23 cellular contexts compared by ENCODE assay signal in the genomic region with DNA sequence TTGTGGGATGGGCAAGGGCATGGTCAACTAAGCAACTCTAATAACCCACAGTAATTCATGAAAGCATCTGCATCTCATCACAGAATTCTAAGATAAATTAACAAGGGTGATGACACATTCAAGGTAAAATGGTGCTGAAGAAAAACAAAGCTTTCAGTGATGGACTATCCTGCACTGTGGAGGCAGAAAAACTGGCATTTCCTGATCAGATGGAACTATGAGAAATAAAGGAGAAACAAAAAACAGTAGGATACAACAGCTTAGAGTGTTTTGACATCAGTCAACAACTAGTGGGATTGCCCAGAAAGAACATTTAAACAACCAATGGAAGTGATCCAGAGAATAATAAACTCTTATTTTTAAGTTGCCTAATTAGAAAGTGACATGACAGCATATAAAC.
"Had no signal": no experiment of that assay in that cellular context is flagged by ENCODE, and none has a peak within 500 bp of the region (broad histone marks: within the 10 kb centered on the region; RNA-seq: fewer than 3 reads in every experiment).

No MANE protein-coding gene starts in this region.

- H3K27ac Mint-ChIP-seq: dendritic cell treated with granulocyte-macrophage colony-stimulating factor and Interleukin-4, amounts not matched to agents 40 ng/mL and 50 ng/mL, for 4 days; effector memory CD8-positive, alpha-beta T cell; endodermal cell had no signal

- H3K4me1 Mint-ChIP-seq: endodermal cell had no signal

- H3K4me3 ChIP-seq: colonic mucosa, coronary artery, dorsolateral prefrontal cortex, esophagus muscularis mucosa, esophagus squamous epithelium, gastrocnemius medialis, gastroesophageal sphincter, heart left ventricle, heart right ventricle had no signal

- H3K27me3 Mint-ChIP-seq: dendritic cell treated with granulocyte-macrophage colony-stimulating factor and Interleukin-4, amounts not matched to agents 40 ng/mL and 50 ng/mL, for 4 days had no signal

- DNase-seq: colonic mucosa; cortex of kidney; dermis blood vessel endothelial cell; dorsolateral prefrontal cortex; effector CD4-positive, alpha-beta T cell; effector CD8-positive, alpha-beta T cell; effector memory CD4-positive, alpha-beta T cell; effector memory CD8-positive, alpha-beta T cell; endodermal cell; erythroblast; esophagus squamous epithelium; foreskin fibroblast; foreskin keratinocyte; foreskin melanocyte; gastrocnemius medialis; glutamatergic neuron; head of caudate nucleus; heart left ventricle; heart right ventricle had no signal

- ATAC-seq: effector memory CD8-positive, alpha-beta T cell; foreskin keratinocyte; gastrocnemius medialis; gastroesophageal sphincter; heart left ventricle; heart right ventricle had no signal

- H3K4me3 Mint-ChIP-seq: dendritic cell treated with granulocyte-macrophage colony-stimulating factor and Interleukin-4, amounts not matched to agents 40 ng/mL and 50 ng/mL, for 4 days; effector memory CD8-positive, alpha-beta T cell; endodermal cell had no signal
